8 cellular contexts compared by ENCODE assay signal in genomic region chr4:186104895-186105720, GRCh38. TPM values are rescaled to one million over a fixed set of nuclear protein-coding genes. Genes with fewer than 3 reads are reported as not detected.
DNase-seq lines count a peak whose midpoint lies in the region; ATAC-seq and TF ChIP-seq lines count a peak whose summit lies in the region.

No MANE protein-coding gene starts in this region.

- no peak for TF ChIP-seq EP300 in tibial nerve (IDR thresholded peaks at IDR 0.05)

- TF ChIP-seq CTCF in lower lobe of right lung (IDR thresholded peaks at IDR 0.05): no peak
- peak in 1 of 5 experiments; percentile 13 for TF ChIP-seq CTCF in tibial nerve (IDR thresholded peaks at IDR 0.05)

- H3K4me3 Mint-ChIP-seq in central memory CD8-positive, alpha-beta T cell: peak overlapping the region; percentile 78

- H3K4me1 Mint-ChIP-seq in central memory CD8-positive, alpha-beta T cell: peaks cover 11% of the 10 kb centered on the region

- peak; percentile 32 for ATAC-seq in GM21423 (IDR thresholded peaks at IDR 0.05; ENCODE audit: unreplicated experiment)
- ATAC-seq in central memory CD8-positive, alpha-beta T cell (replicated peaks; ENCODE audit: extremely low read depth, poor library complexity, severe bottlenecking): no peak
- peak; percentile 74 to 77 for ATAC-seq in lower lobe of right lung

- WGBS in tibial nerve, 2 donors: 4 to 17% methylated on average over 15 to 23 of the region's 91 CpGs

- H3K36me3 ChIP-seq in ES-I3 (ENCODE audit: insufficient read depth, low read length) (no peaks in the 10 kb centered on the region), lower lobe of right lung (no peaks in the 10 kb centered on the region), tibial nerve (no peaks in the 10 kb centered on the region)

- H3K4me1 ChIP-seq in ES-I3 (ENCODE audit: insufficient read depth, low read length) (no peaks in the 10 kb centered on the region), lower lobe of right lung (peaks cover 11% of the 10 kb centered on the region), tibial nerve (peaks cover 0 to 17% (median 10%) of the 10 kb centered on the region in 4 donors)

- no peaks in the 10 kb centered on the region for H3K36me3 Mint-ChIP-seq in central memory CD8-positive, alpha-beta T cell (ENCODE audit: insufficient read depth)

- DNase-seq in HuH-7.5 (ENCODE audit: low spot score) (peak; percentile 20), lower lobe of right lung (peak; percentile 56), tibial nerve (ENCODE audit: low spot score in 2 of 2) (no peak), COR-L47 (lab: John Stamatoyannopoulos, UW) (no peak), NCI-H446 (lab: John Stamatoyannopoulos, UW) (no peak)
- DNase-seq in central memory CD8-positive, alpha-beta T cell (ENCODE audit: low spot score in 2 of 2): no peak

- no peak for TF ChIP-seq POLR2A in tibial nerve (IDR thresholded peaks at IDR 0.05)

- peak overlapping the region; percentile 59 for H3K9ac ChIP-seq in ES-I3 (ENCODE audit: low read depth, low read length)

- H3K27ac Mint-ChIP-seq in central memory CD8-positive, alpha-beta T cell (ENCODE audit: low read depth): no peak overlapping the region

- H3K9me3 Mint-ChIP-seq in central memory CD8-positive, alpha-beta T cell: no peaks in the 10 kb centered on the region

- intact Hi-C loops in lower lobe of right lung (cut with DNase I): no loop called here

- peak overlapping the region; percentile 73 for H3K27ac ChIP-seq in lower lobe of right lung
- H3K27ac ChIP-seq in tibial nerve: peak overlapping the region in 2 of 4 donors; percentile 52 to 62

- H3K27me3 ChIP-seq in lower lobe of right lung (ENCODE audit: low read depth): peaks cover 16% of the 10 kb centered on the region
- H3K27me3 ChIP-seq in tibial nerve: peaks cover 0 to 19% of the 10 kb centered on the region in 2 donors

- H3K9me3 ChIP-seq in ES-I3 (ENCODE audit: control insufficient read depth, insufficient read depth, low read length): no peaks in the 10 kb centered on the region
- no peaks in the 10 kb centered on the region for H3K9me3 ChIP-seq in lower lobe of right lung
- no peaks in the 10 kb centered on the region for H3K9me3 ChIP-seq in tibial nerve

- peak overlapping the region; percentile 62 for H3K4me3 ChIP-seq in lower lobe of right lung
- peak overlapping the region; percentile 53 to 61 (median 58) for H3K4me3 ChIP-seq in tibial nerve

- peaks cover 76% of the 10 kb centered on the region for H3K27me3 Mint-ChIP-seq in central memory CD8-positive, alpha-beta T cell

RNA-seq across cellular contexts. Expression of gene FAM149A, which starts 0.6 kb away (rescaled TPM):
- total RNA-seq in lower lobe of right lung: 13.3 TPM
- total RNA-seq in tibial nerve: 10 to 100 TPM in 3 of 4 donors, 1 to 10 TPM in 1; 7.8 to 20.1 (median 13.8) TPM

RNA-seq across cellular contexts. Expression of gene TLR3, which starts 36.2 kb away (rescaled TPM):
- total RNA-seq in lower lobe of right lung (26.8 TPM), tibial nerve (10 to 100 TPM in 1 of 4 donors, 1 to 10 TPM in 3; 3.9 to 13.3 (median 6.0) TPM)

Comparison
In these comparisons a context has a peak if more than half of its experiments do, and no peak if none do; other contexts are left out.
1. DNase-seq: peak in HuH-7.5 (single experiment) and lower lobe of right lung (single experiment); none in central memory CD8-positive, alpha-beta T cell (0 of 2), tibial nerve (0 of 2), COR-L47 (single experiment) and NCI-H446 (0 of 2).